2 cellular contexts compared by ENCODE assay signal in the genomic region with DNA sequence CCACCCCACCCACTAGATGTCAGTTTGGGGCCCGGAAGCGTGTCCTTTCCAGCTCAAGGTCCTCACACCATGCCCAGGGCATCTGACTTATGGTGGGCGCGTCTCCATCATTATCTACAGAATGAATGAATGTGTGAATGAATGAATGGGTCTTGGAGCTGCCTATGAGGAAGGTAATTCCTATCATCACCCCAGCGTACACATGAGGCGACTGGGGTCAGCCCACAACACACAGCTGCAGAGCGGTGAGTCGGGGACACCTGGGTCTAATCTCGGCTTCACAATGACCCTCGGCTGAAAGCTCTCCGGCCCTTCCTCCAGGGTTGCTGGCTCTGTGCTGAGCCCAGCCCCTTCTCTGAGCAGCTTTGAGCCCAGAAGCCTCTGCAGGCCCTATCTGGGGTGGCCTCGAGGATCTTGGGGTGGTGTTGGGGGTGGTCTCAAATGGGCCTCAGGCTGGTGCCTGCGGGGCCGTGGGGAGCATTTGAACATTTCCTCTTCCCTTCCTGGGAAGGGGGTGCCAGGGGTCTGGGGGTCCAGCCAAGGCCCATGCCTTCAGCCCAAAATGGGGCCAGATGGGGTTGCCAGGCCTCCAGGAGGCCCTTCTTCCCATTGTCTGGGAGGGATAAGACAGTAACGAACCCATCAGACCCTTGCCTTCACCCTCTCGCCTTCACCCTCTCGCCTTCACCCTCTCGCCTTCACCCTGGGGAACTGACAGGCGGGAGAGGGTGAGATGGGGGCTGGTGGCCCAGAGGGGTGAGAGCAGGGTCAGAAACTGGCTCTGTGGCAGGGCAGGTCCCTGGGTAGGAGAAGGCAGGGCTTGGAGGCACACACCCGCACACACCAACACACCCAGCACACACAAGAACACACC.
TF ChIP-seq lines count a peak whose summit lies in the region.

No MANE protein-coding gene starts in this region.

TF ChIP-seq in IMR-90, 13 proteins besides CTCF, POLR2A, EP300 and RAD21:
- TF ChIP-seq, protein P1, sequence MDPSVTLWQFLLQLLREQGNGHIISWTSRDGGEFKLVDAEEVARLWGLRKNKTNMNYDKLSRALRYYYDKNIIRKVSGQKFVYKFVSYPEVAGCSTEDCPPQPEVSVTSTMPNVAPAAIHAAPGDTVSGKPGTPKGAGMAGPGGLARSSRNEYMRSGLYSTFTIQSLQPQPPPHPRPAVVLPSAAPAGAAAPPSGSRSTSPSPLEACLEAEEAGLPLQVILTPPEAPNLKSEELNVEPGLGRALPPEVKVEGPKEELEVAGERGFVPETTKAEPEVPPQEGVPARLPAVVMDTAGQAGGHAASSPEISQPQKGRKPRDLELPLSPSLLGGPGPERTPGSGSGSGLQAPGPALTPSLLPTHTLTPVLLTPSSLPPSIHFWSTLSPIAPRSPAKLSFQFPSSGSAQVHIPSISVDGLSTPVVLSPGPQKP (IDR thresholded peaks at IDR 0.05; ENCODE audit: borderline replicate concordance, low read depth, low read length): no peak
- TF ChIP-seq RFX5 (IDR thresholded peaks at IDR 0.05; ENCODE audit: low read depth, low read length): no peak
- TF ChIP-seq CHD1 (IDR thresholded peaks at IDR 0.05; ENCODE audit: low read depth, low read length): no peak

TF ChIP-seq in H1, 55 proteins besides CTCF, POLR2A, EP300 and RAD21:
- TF ChIP-seq TCF12 (IDR thresholded peaks at IDR 0.05; ENCODE audit: low read depth, low read length) (no peak), SIRT6 (IDR thresholded peaks at IDR 0.05; ENCODE audit: low read length) (no peak), SIN3A (conservative IDR thresholded peaks at IDR 0.05 in 1 of 2, IDR thresholded peaks at IDR 0.05 in 1 of 2; ENCODE audit: low read depth in 1 of 2, low read length in 2 of 2) (no peak), NANOG (IDR thresholded peaks at IDR 0.05; ENCODE audit: insufficient read depth, low read depth, low read length, poor library complexity, severe bottlenecking) (no peak), EZH2 (IDR thresholded peaks at IDR 0.05; ENCODE audit: low read depth, low read length, severe bottlenecking) (no peak), ZNF274 (IDR thresholded peaks at IDR 0.05; ENCODE audit: borderline replicate concordance, extremely low read depth, low read length) (no peak), BCL11A (IDR thresholded peaks at IDR 0.05; ENCODE audit: low read depth in 2 of 2, low read length in 2 of 2) (no peak), YY1 (IDR thresholded peaks at IDR 0.05; ENCODE audit: low read depth, low read length) (no peak), TAF1 (IDR thresholded peaks at IDR 0.05; ENCODE audit: low read depth, low read length) (no peak), RNF2 (IDR thresholded peaks at IDR 0.05; ENCODE audit: borderline replicate concordance, low read depth, low read length, missing control alignments, poor library complexity, severe bottlenecking) (no peak)
